In genomic region chr22:37137131-37137530, GRCh38 we compare ENCODE assay signal across 1 cellular context.
TF ChIP-seq lines count a peak whose summit lies in the region.

No MANE protein-coding gene starts in this region.

TF ChIP-seq in H1, 55 proteins besides CTCF, POLR2A, EP300 and RAD21:
- TF ChIP-seq HDAC6 (IDR thresholded peaks at IDR 0.05; ENCODE audit: low read depth, low read length) (no peak), SIN3A (conservative IDR thresholded peaks at IDR 0.05 in 1 of 2, IDR thresholded peaks at IDR 0.05 in 1 of 2; ENCODE audit: low read depth in 1 of 2, low read length in 2 of 2) (no peak), CHD2 (IDR thresholded peaks at IDR 0.05; ENCODE audit: low read length) (no peak), EZH2 (IDR thresholded peaks at IDR 0.05; ENCODE audit: low read depth, low read length, severe bottlenecking) (no peak), PHF8 (conservative IDR thresholded peaks at IDR 0.05; ENCODE audit: low read depth, low read length) (no peak), RBBP5 (IDR thresholded peaks at IDR 0.05; ENCODE audit: borderline replicate concordance, low read depth, low read length) (no peak), YY1 (IDR thresholded peaks at IDR 0.05; ENCODE audit: low read depth, low read length) (no peak), CEBPB (IDR thresholded peaks at IDR 0.05; ENCODE audit: low read depth, low read length) (no peak), GTF2F1 (IDR thresholded peaks at IDR 0.05; ENCODE audit: borderline replicate concordance, low read depth, low read length) (no peak), POLR2AphosphoS5 (IDR thresholded peaks at IDR 0.05; ENCODE audit: low read depth, low read length) (no peak), SRF (IDR thresholded peaks at IDR 0.05; ENCODE audit: low read depth, low read length) (no peak), RNF2 (IDR thresholded peaks at IDR 0.05; ENCODE audit: borderline replicate concordance, low read depth, low read length, missing control alignments, poor library complexity, severe bottlenecking) (no peak), CTBP2 (IDR thresholded peaks at IDR 0.05; ENCODE audit: borderline replicate concordance, insufficient read depth, insufficient read length, low read length) (no peak), USF2 (IDR thresholded peaks at IDR 0.05; ENCODE audit: low read length) (no peak), POU5F1 (IDR thresholded peaks at IDR 0.05; ENCODE audit: low read depth, low read length) (no peak), BCL11A (IDR thresholded peaks at IDR 0.05; ENCODE audit: low read depth in 2 of 2, low read length in 2 of 2) (no peak)
